37 cellular contexts compared by ENCODE assay signal in genomic region chr19:12448808-12449207, GRCh38.
"Had no signal": no experiment of that assay in that cellular context is flagged by ENCODE, and none has a peak within 500 bp of the region (broad histone marks: within the 10 kb centered on the region; RNA-seq: fewer than 3 reads in every experiment).

No MANE protein-coding gene starts in this region.

- H3K27ac Mint-ChIP-seq: activated B cell treated with CpG ODN at 0.5 μM for 24 hours; activated CD4-positive, alpha-beta memory T cell treated with anti-CD3 and anti-CD28 coated beads for 36 hours; activated CD4-positive, alpha-beta T cell treated with anti-CD3 and anti-CD28 coated beads, Interleukin-2, amount 10 ng/mL, durations not matched to agents 24 days and 14 days; activated CD8-positive, alpha-beta T cell treated with anti-CD3 and anti-CD28 coated beads for 36 hours; activated naive CD4-positive, alpha-beta T cell treated with anti-CD3 and anti-CD28 coated beads for 36 hours; activated naive CD4-positive, alpha-beta T cell treated with anti-CD3 and anti-CD28 coated beads, Interleukin-2, amount 50 U/mL, for 72 hours; activated naive CD8-positive, alpha-beta T cell treated with anti-CD3 and anti-CD28 coated beads for 36 hours; activated T-cell treated with anti-CD3 and anti-CD28 coated beads, Interleukin-2, amount 50 U/mL, for 72 hours; activated T-helper 1 cell treated with anti-CD3 and anti-CD28 coated beads, Interleukin-12 subunit alpha, Interleukin-12 subunit beta, Interleukin-2, Interleukin-4 antibody, amounts not matched to agents 30 ng/mL and 10 ng/mL and 1 ng/mL, durations not matched to agents 14 hours and 24 hours and 36 hours; activated T-helper 17 cell treated with anti-CD3 and anti-CD28 coated beads, Interleukin-2, amount 50 U/mL, for 72 hours; brain; T-helper 1 cell treated with Interleukin-12 subunit alpha and Interleukin-12 subunit beta and Interleukin-4 antibody, amounts not matched to agents 30 μg/mL and 1 μg/mL, for 36 hours; T-helper 2 cell treated with Interferon-gamma antibody and Interleukin-4, amounts not matched to agents 5 μg/mL and 100 μg/mL, for 36 hours had no signal

- DNase-seq: activated B cell treated with CpG ODN at 0.5 μM for 24 hours; activated CD4-positive, alpha-beta memory T cell treated with anti-CD3 and anti-CD28 coated beads for 36 hours; activated CD4-positive, alpha-beta T cell treated with anti-CD3 and anti-CD28 coated beads for 4 hours; activated CD4-positive, alpha-beta T cell treated with anti-CD3 and anti-CD28 coated beads, Interleukin-2, amount 10 ng/mL, durations not matched to agents 24 days and 14 days; activated CD4-positive, alpha-beta T cell treated with anti-CD3 and anti-CD28 coated beads, Interleukin-2, amount 50 U/mL, for 1 hour; activated CD4-positive, alpha-beta T cell treated with anti-CD3 and anti-CD28 coated beads, Interleukin-2, amount 50 U/mL, for 4 hours; activated CD4-positive, CD25-positive, alpha-beta regulatory T cell treated with anti-CD3 and anti-CD28 coated beads, Interleukin-2, amount 50 U/mL, for 72 hours; activated CD8-positive, alpha-beta memory T cell treated with anti-CD3 and anti-CD28 coated beads, Interleukin-2, amount 50 U/mL, for 4 hours; activated CD8-positive, alpha-beta T cell treated with anti-CD3 and anti-CD28 coated beads for 36 hours; activated effector memory CD4-positive, alpha-beta T cell treated with anti-CD3 and anti-CD28 coated beads, Interleukin-2, amount 50 U/mL, for 16 hours; activated gamma-delta T cell treated with Interleukin-2 at 50 U/mL for 16 hours; activated naive CD4-positive, alpha-beta T cell; activated naive CD4-positive, alpha-beta T cell treated with anti-CD3 and anti-CD28 coated beads for 36 hours; activated naive CD4-positive, alpha-beta T cell treated with anti-CD3 and anti-CD28 coated beads, Interleukin-2, amount 50 U/mL, for 16 hours; activated naive CD8-positive, alpha-beta T cell treated with anti-CD3 and anti-CD28 coated beads for 36 hours; activated T-cell treated with anti-CD3 and anti-CD28 coated beads for 4 hours; activated T-cell treated with anti-CD3 and anti-CD28 coated beads, Interleukin-2, amount 50 U/mL, for 1 hour; activated T-cell treated with anti-CD3 and anti-CD28 coated beads, Interleukin-2, amount 50 U/mL, for 4 hours; activated T-cell treated with anti-CD3 and anti-CD28 coated beads, Interleukin-2, amount 50 U/mL, for 72 hours; adrenal gland; amniotic stem cell; caudate nucleus; cerebellar nuclear complex; T-helper 2 cell; T-helper 9 cell had no signal

- H3K27me3 Mint-ChIP-seq: activated B cell treated with CpG ODN at 0.5 μM for 24 hours; activated CD4-positive, alpha-beta memory T cell treated with anti-CD3 and anti-CD28 coated beads for 36 hours; activated CD4-positive, alpha-beta T cell treated with anti-CD3 and anti-CD28 coated beads, Interleukin-2, amount 10 ng/mL, durations not matched to agents 24 days and 14 days; activated CD8-positive, alpha-beta T cell treated with anti-CD3 and anti-CD28 coated beads for 36 hours; activated naive CD8-positive, alpha-beta T cell treated with anti-CD3 and anti-CD28 coated beads for 36 hours; activated T-helper 17 cell treated with anti-CD3 and anti-CD28 coated beads, Interleukin-2, amount 50 U/mL, for 72 hours; brain; central memory CD8-positive, alpha-beta T cell had no signal

- H3K4me1 Mint-ChIP-seq: activated B cell treated with CpG ODN at 0.5 μM for 24 hours; activated CD4-positive, alpha-beta T cell treated with anti-CD3 and anti-CD28 coated beads, Interleukin-2, amount 10 ng/mL, durations not matched to agents 24 days and 14 days; activated naive CD8-positive, alpha-beta T cell treated with anti-CD3 and anti-CD28 coated beads for 36 hours; activated T-helper 17 cell treated with anti-CD3 and anti-CD28 coated beads, Interleukin-2, amount 50 U/mL, for 72 hours; brain; central memory CD8-positive, alpha-beta T cell had no signal

- H3K27ac ChIP-seq: adrenal gland, ascending aorta, cardiac muscle cell, VCaP had no signal

- H3K4me1 ChIP-seq: adrenal gland, ascending aorta had no signal

- H3K36me3 ChIP-seq: adrenal gland, ascending aorta, cardiac muscle cell had no signal

- H3K27me3 ChIP-seq: adrenal gland, ascending aorta, cardiac muscle cell had no signal

- ATAC-seq: activated CD8-positive, alpha-beta T cell treated with anti-CD3 and anti-CD28 coated beads for 36 hours; activated naive CD4-positive, alpha-beta T cell treated with anti-CD3 and anti-CD28 coated beads, Interleukin-2, amount 50 U/mL, for 72 hours; activated T-cell treated with anti-CD3 and anti-CD28 coated beads, Interleukin-2, amount 50 U/mL, for 4 hours; activated T-cell treated with anti-CD3 and anti-CD28 coated beads, Interleukin-2, amount 50 U/mL, for 72 hours; activated T-helper 17 cell treated with anti-CD3 and anti-CD28 coated beads, Interleukin-2, amount 50 U/mL, for 72 hours had no signal

- H3K9me3 ChIP-seq: adrenal gland had no signal

- FAIRE-seq: bronchial epithelial cell, TTC549 had no signal

- H3K4me3 ChIP-seq: adrenal gland, ascending aorta, cardiac muscle cell had no signal

- H3K4me3 Mint-ChIP-seq: activated B cell treated with CpG ODN at 0.5 μM for 24 hours; activated CD4-positive, alpha-beta memory T cell treated with anti-CD3 and anti-CD28 coated beads for 36 hours; activated CD4-positive, alpha-beta T cell treated with anti-CD3 and anti-CD28 coated beads, Interleukin-2, amount 10 ng/mL, durations not matched to agents 24 days and 14 days; activated CD8-positive, alpha-beta T cell treated with anti-CD3 and anti-CD28 coated beads for 36 hours; activated naive CD4-positive, alpha-beta T cell treated with anti-CD3 and anti-CD28 coated beads for 36 hours; activated naive CD8-positive, alpha-beta T cell treated with anti-CD3 and anti-CD28 coated beads for 36 hours; activated T-cell treated with anti-CD3 and anti-CD28 coated beads, Interleukin-2, amount 50 U/mL, for 4 hours; activated T-cell treated with anti-CD3 and anti-CD28 coated beads, Interleukin-2, amount 50 U/mL, for 72 hours; activated T-helper 1 cell treated with anti-CD3 and anti-CD28 coated beads, Interleukin-12 subunit alpha, Interleukin-12 subunit beta, Interleukin-2, Interleukin-4 antibody, amounts not matched to agents 30 ng/mL and 10 ng/mL and 1 ng/mL, durations not matched to agents 14 hours and 24 hours and 36 hours; activated T-helper 17 cell treated with anti-CD3 and anti-CD28 coated beads, Interleukin-2, amount 50 U/mL, for 72 hours; brain; central memory CD8-positive, alpha-beta T cell; T-helper 1 cell treated with Interleukin-12 subunit alpha and Interleukin-12 subunit beta and Interleukin-4 antibody, amounts not matched to agents 30 μg/mL and 1 μg/mL, for 36 hours; T-helper 2 cell treated with Interferon-gamma antibody and Interleukin-4, amounts not matched to agents 5 μg/mL and 100 μg/mL, for 36 hours had no signal
